Comparison of ENCODE assay signal across 12 cellular contexts in genomic region chr2:183089192-183089851, GRCh38. TPM values are rescaled to one million over a fixed set of nuclear protein-coding genes. Genes with fewer than 3 reads are reported as not detected.
DNase-seq lines count a peak whose midpoint lies in the region; ATAC-seq, FAIRE-seq and TF ChIP-seq lines count a peak whose summit lies in the region.
"Had no signal": no experiment of that assay in that cellular context is flagged by ENCODE, and none has a peak within 500 bp of the region (broad histone marks: within the 10 kb centered on the region; RNA-seq: fewer than 3 reads in every experiment).

No MANE protein-coding gene starts in this region.

- POLR2A ChIA-PET in activated B cell treated with CpG ODN at 0.5 μM for 24 hours (lab: Charles Lee): interaction anchor here (0.8 to 1.0 kb wide), 2 partner anchors 11 to 36 kb away, joined by 3 read pairs; partner anchors contain the start of gene DUSP19

- peak; percentile 73 for FAIRE-seq in GM18507 (lab: Jason Lieb, UNC)
- FAIRE-seq: RCC 7860 had no signal

- H3K36me3 Mint-ChIP-seq in activated B cell treated with CpG ODN at 0.5 μM for 24 hours (ENCODE audit: low read depth) (no peaks in the 10 kb centered on the region), osteocyte (ENCODE audit: unreplicated experiment) (peaks cover 2% of the 10 kb centered on the region)

- H3K9me3 Mint-ChIP-seq in activated B cell treated with CpG ODN at 0.5 μM for 24 hours: no peaks in the 10 kb centered on the region
- H3K9me3 Mint-ChIP-seq in osteocyte (ENCODE audit: unreplicated experiment): no peaks in the 10 kb centered on the region

- no peaks in the 10 kb centered on the region for H3K27me3 Mint-ChIP-seq in activated B cell treated with CpG ODN at 0.5 μM for 24 hours
- H3K27me3 Mint-ChIP-seq in osteocyte (ENCODE audit: unreplicated experiment): no peaks in the 10 kb centered on the region

- TF ChIP-seq CTCF in activated B cell treated with CpG ODN at 0.5 μM for 24 hours (IDR thresholded peaks at IDR 0.05) (no peak), osteocyte (IDR thresholded peaks at IDR 0.05) (no peak)

- intact Hi-C loops in activated B cell treated with CpG ODN at 0.5 μM for 24 hours (cut with micrococcal nuclease): no loop called here

- CTCF ChIA-PET in activated B cell treated with CpG ODN at 0.5 μM for 24 hours (lab: Charles Lee): no interaction called here

- H3K27ac Mint-ChIP-seq in activated B cell treated with CpG ODN at 0.5 μM for 24 hours (no peak overlapping the region), osteocyte (ENCODE audit: unreplicated experiment) (no peak overlapping the region)

- H3K4me3 Mint-ChIP-seq in activated B cell treated with CpG ODN at 0.5 μM for 24 hours (peak overlapping the region; percentile 68), osteocyte (ENCODE audit: unreplicated experiment) (no peak overlapping the region)

- H3K4me1 Mint-ChIP-seq in activated B cell treated with CpG ODN at 0.5 μM for 24 hours: peaks cover 3% of the 10 kb centered on the region
- peaks cover 8% of the 10 kb centered on the region for H3K4me1 Mint-ChIP-seq in osteocyte (ENCODE audit: unreplicated experiment)

- ATAC-seq in GM21515 (IDR thresholded peaks at IDR 0.05; ENCODE audit: unreplicated experiment) (peak; percentile 51), HG03135 (IDR thresholded peaks at IDR 0.05; ENCODE audit: unreplicated experiment) (peak; percentile 52), activated B cell treated with CpG ODN at 0.5 μM for 24 hours (ENCODE audit: low read depth) (peak; percentile 75)

- DNase-seq in GM18507 (ENCODE audit: extremely low spot score, insufficient read length, low read depth) (no peak), activated B cell treated with CpG ODN at 0.5 μM for 24 hours (no peak), NCI-H1105 treated with DMSO at 0.1 percent for 48 hours (lab: John Stamatoyannopoulos, UW) (no peak), osteocyte (ENCODE audit: extremely low spot score, unreplicated experiment) (no peak)
- no peak for DNase-seq in stimulated activated naive CD4-positive, alpha-beta T cell treated with Interleukin-2 at 50 U/mL for 16 hours (lab: John Stamatoyannopoulos, UW)
- DNase-seq in effector CD8-positive, alpha-beta T cell (lab: John Stamatoyannopoulos, UW): no peak
- DNase-seq: activated effector memory CD4-positive, alpha-beta T cell treated with Interleukin-2 at 50 U/mL for 16 hours; stimulated activated CD4-positive, alpha-beta T cell treated with anti-CD3 and anti-CD28 coated beads, Interleukin-4, amount 100 ng/mL, for 24 hours; testis had no signal

RNA-seq across cellular contexts. Expression of gene DUSP19, which starts 10.8 kb away (rescaled TPM):
- total RNA-seq in activated B cell treated with CpG ODN at 0.5 μM for 24 hours: 0.31 and 0.49 TPM in 2 replicates
- total RNA-seq in osteocyte: 3.9 and 4.7 TPM in 2 replicates

RNA-seq across cellular contexts. Expression of gene NUP35, which starts 34.9 kb away (rescaled TPM):
- total RNA-seq in activated B cell treated with CpG ODN at 0.5 μM for 24 hours (19.6 and 25.1 TPM in 2 replicates), osteocyte (10.6 and 12.6 TPM in 2 replicates)

RNA-seq across cellular contexts. Expression of gene NCKAP1, which starts 51.1 kb away (rescaled TPM):
- 0.22 TPM in 1 of 2 replicates, not detected in the other for total RNA-seq in activated B cell treated with CpG ODN at 0.5 μM for 24 hours
- 157 and 165 TPM in 2 replicates for total RNA-seq in osteocyte

Comparison
In these comparisons a context has a peak if more than half of its experiments do, and no peak if none do; other contexts are left out.
1. RNA of gene NCKAP1, which starts 51.1 kb away (total RNA-seq): 157 to 165 TPM in osteocyte; 0.22 TPM in activated B cell treated with CpG ODN at 0.5 μM for 24 hours; every median in the first group is over 100 times any median in the second.
2. Peak in every context shown above with its lines, with median percentiles within 50 percentile points of each other: ATAC-seq.